In genomic region chr14:84969501-84969900, GRCh38 we compare ENCODE assay signal across 22 cellular contexts.
DNase-seq lines count a peak whose midpoint lies in the region; ATAC-seq and TF ChIP-seq lines count a peak whose summit lies in the region.
"Had no signal": no experiment of that assay in that cellular context is flagged by ENCODE, and none has a peak within 500 bp of the region (broad histone marks: within the 10 kb centered on the region; RNA-seq: fewer than 3 reads in every experiment).

No MANE protein-coding gene starts in this region.

- no peaks in the 10 kb centered on the region for H3K9me3 Mint-ChIP-seq in GM23338
- H3K9me3 Mint-ChIP-seq: nephron had no signal

- peak overlapping the region; percentile 29; the same call in 1 of the 2 replicates for H2AFZ ChIP-seq in GM23338
- H2AFZ ChIP-seq in SK-N-SH (ENCODE audit: low read depth) = no peak overlapping the region

- H3K9ac ChIP-seq in mesendoderm (ENCODE audit: low read length) (no peak overlapping the region), SK-N-SH (no peak overlapping the region)

- H4K5ac ChIP-seq in mesendoderm (ENCODE audit: low read length) = no peak overlapping the region

- DNase-seq in GM23338 (ENCODE audit: low spot score) = no peak
- DNase-seq in HT1080 (ENCODE audit: low read depth) = peak; percentile 23
- DNase-seq in T1000 (lab: John Stamatoyannopoulos, UW) = peak; percentile 2
- peak; percentile 15 for DNase-seq in mesendoderm
- DNase-seq in NCI-H1694 (lab: John Stamatoyannopoulos, UW) = no peak
- DNase-seq in SK-N-SH = no peak
- DNase-seq in caudate nucleus (lab: John Stamatoyannopoulos, UW) = no peak
- DNase-seq: activated naive CD4-positive, alpha-beta T cell treated with Interleukin-2 at 50 U/mL for 16 hours; activated T-cell treated with anti-CD3 and anti-CD28 coated beads, Interleukin-2, amount 50 U/mL, for 4 hours; amygdala; CD8-positive, alpha-beta T cell; dermis blood vessel endothelial cell; foreskin melanocyte; Kasumi-1; NCI-H2081; NCI-H526 treated with DMSO at 0.1 percent for 48 hours; substantia nigra; T-cell had no signal

- H3F3A ChIP-seq in GM23338 (replicated peaks; ENCODE audit: low read depth) = no peaks in the 10 kb centered on the region
- H3F3A ChIP-seq in SK-N-SH (replicated peaks; ENCODE audit: insufficient read depth) = no peaks in the 10 kb centered on the region

- H3K4me3 Mint-ChIP-seq in GM23338 = no peak overlapping the region
- H3K4me3 Mint-ChIP-seq: activated T-cell treated with anti-CD3 and anti-CD28 coated beads, Interleukin-2, amount 50 U/mL, for 4 hours; CD8-positive, alpha-beta T cell; nephron; T-cell had no signal

- H3K9me2 ChIP-seq in GM23338 (ENCODE audit: insufficient read depth) (no peaks in the 10 kb centered on the region; the same call in 1 of the 2 replicates), SK-N-SH (no peaks in the 10 kb centered on the region)

- no peak overlapping the region for H3K56ac ChIP-seq in mesendoderm (ENCODE audit: low read length)

- no peak overlapping the region for H3K4ac ChIP-seq in mesendoderm (ENCODE audit: low read depth, low read length)

- H2BK120ac ChIP-seq in mesendoderm (ENCODE audit: low read depth, low read length) = no peak overlapping the region

- H3K4me1 Mint-ChIP-seq in GM23338 = peaks cover 15% of the 10 kb centered on the region
- H3K4me1 Mint-ChIP-seq: nephron, T-cell had no signal

- CTCF ChIA-PET in SK-N-SH (lab: Yijun Ruan, JAX) = no interaction called here

- no peaks in the 10 kb centered on the region for H3K9me3 ChIP-seq in SK-N-SH
- H3K9me3 ChIP-seq: left lung had no signal

- H3K79me1 ChIP-seq in mesendoderm (ENCODE audit: low read length) = no peaks in the 10 kb centered on the region

- H3K27ac Mint-ChIP-seq in GM23338 = no peak overlapping the region
- H3K27ac Mint-ChIP-seq: CD8-positive, alpha-beta T cell; nephron; progenitor cell of endocrine pancreas; T-cell had no signal

- H3K18ac ChIP-seq in mesendoderm (ENCODE audit: low read length) = no peak overlapping the region

- no peak overlapping the region for H2BK15ac ChIP-seq in mesendoderm (replicated peaks; ENCODE audit: low read depth)

- no peak overlapping the region for H3K4me2 ChIP-seq in GM23338
- H3K4me2 ChIP-seq in mesendoderm (ENCODE audit: low read length) = no peak overlapping the region
- no peak overlapping the region for H3K4me2 ChIP-seq in SK-N-SH

- peaks cover 5% of the 10 kb centered on the region; the same call in 1 of the 2 replicates for H3K4me1 ChIP-seq in GM23338 (ENCODE audit: insufficient read depth)
- no peaks in the 10 kb centered on the region for H3K4me1 ChIP-seq in mesendoderm (ENCODE audit: control insufficient read depth, low read depth, low read length)
- H3K4me1 ChIP-seq in SK-N-SH (ENCODE audit: control insufficient read depth in 1 of 2, insufficient read depth in 2 of 2, low read depth in 1 of 2, low read length in 1 of 2) = no peaks in the 10 kb centered on the region
- H3K4me1 ChIP-seq: left lung had no signal

- H3K23ac ChIP-seq in mesendoderm (ENCODE audit: low read length) = no peak overlapping the region

- TF ChIP-seq CTCF in GM23338 (conservative IDR thresholded peaks at IDR 0.05; ENCODE audit: low read depth in 2 of 2) (no peak), SK-N-SH (IDR thresholded peaks at IDR 0.05) (no peak)

- TF ChIP-seq EP300 in SK-N-SH (IDR thresholded peaks at IDR 0.05; ENCODE audit: borderline replicate concordance in 1 of 2, low read depth in 1 of 2, low read length in 1 of 2) = no peak

- H3K27me3 ChIP-seq in GM23338 (ENCODE audit: insufficient read depth) = no peaks in the 10 kb centered on the region
- no peaks in the 10 kb centered on the region for H3K27me3 ChIP-seq in mesendoderm (ENCODE audit: insufficient read depth, low read length, poor library complexity)
- H3K27me3 ChIP-seq in SK-N-SH (ENCODE audit: insufficient read depth) = no peaks in the 10 kb centered on the region; the same call in 1 of the 2 replicates
- H3K27me3 ChIP-seq: left lung had no signal

- no peak overlapping the region for H4K8ac ChIP-seq in mesendoderm (ENCODE audit: low read depth, low read length)

- no peak overlapping the region for H2BK5ac ChIP-seq in mesendoderm (ENCODE audit: low read length)

- H3K36me3 ChIP-seq in GM23338 (ENCODE audit: insufficient read depth) (no peaks in the 10 kb centered on the region), mesendoderm (ENCODE audit: control insufficient read depth, insufficient read depth, low read length) (no peaks in the 10 kb centered on the region), SK-N-SH (replicated peaks in 1 of 2; ENCODE audit: control insufficient read depth in 1 of 2, insufficient read depth in 2 of 2, low read length in 1 of 2) (no peaks in the 10 kb centered on the region)
- H3K36me3 ChIP-seq: left lung had no signal

- no CpG with 5 or more reads among the region's 4 CpGs for WGBS in mesendoderm (ENCODE audit: extremely low coverage, insufficient coverage, low lambda C conversion rate)
- 10% methylated on average over 4 of the region's 4 CpGs for WGBS in SK-N-SH (ENCODE audit: low lambda C conversion rate)

- H3K79me2 ChIP-seq in GM23338 (replicated peaks; ENCODE audit: insufficient read depth) (no peaks in the 10 kb centered on the region), mesendoderm (ENCODE audit: control insufficient read depth, insufficient read depth, low read length) (no peaks in the 10 kb centered on the region), SK-N-SH (ENCODE audit: insufficient read depth) (no peaks in the 10 kb centered on the region)

- H4K20me1 ChIP-seq in GM23338 (replicated peaks; ENCODE audit: insufficient read depth) = no peaks in the 10 kb centered on the region
- H4K20me1 ChIP-seq in SK-N-SH (ENCODE audit: insufficient read depth) = no peaks in the 10 kb centered on the region

- H3K27me3 Mint-ChIP-seq in GM23338 (ENCODE audit: insufficient read depth, low read depth, poor library complexity) = no peaks in the 10 kb centered on the region
- H3K27me3 Mint-ChIP-seq: T-cell had no signal

- no peak for TF ChIP-seq RAD21 in SK-N-SH (IDR thresholded peaks at IDR 0.05; ENCODE audit: low read length)

- no peak overlapping the region for H2AK5ac ChIP-seq in mesendoderm (ENCODE audit: low read length)

- H3K36me3 Mint-ChIP-seq in GM23338 (ENCODE audit: low read depth) = no peaks in the 10 kb centered on the region
- H3K36me3 Mint-ChIP-seq: CD8-positive, alpha-beta T cell; T-cell had no signal

- no peak overlapping the region for H3K27ac ChIP-seq in GM23338 (ENCODE audit: low read depth)
- no peak overlapping the region for H3K27ac ChIP-seq in mesendoderm (ENCODE audit: low read depth, low read length)
- H3K27ac ChIP-seq in SK-N-SH (ENCODE audit: low read depth in 2 of 2, low read length in 1 of 2) = no peak overlapping the region
- H3K27ac ChIP-seq in caudate nucleus (ENCODE audit: low read depth, low read length) = no peak overlapping the region
- H3K27ac ChIP-seq: left lung had no signal

- no peak for ATAC-seq in GM23338
- ATAC-seq: activated T-cell treated with anti-CD3 and anti-CD28 coated beads, Interleukin-2, amount 50 U/mL, for 4 hours; CD8-positive, alpha-beta T cell; left lung; Right ventricle myocardium inferior; T-cell had no signal

- POLR2A ChIA-PET in SK-N-SH (lab: Yijun Ruan, JAX) = no interaction called here

- H3K4me3 ChIP-seq in GM23338 = no peak overlapping the region
- H3K4me3 ChIP-seq in mesendoderm (ENCODE audit: low read length) = no peak overlapping the region
- no peak overlapping the region for H3K4me3 ChIP-seq in SK-N-SH (ENCODE audit: low read depth in 2 of 2, low read length in 1 of 2)
- H3K4me3 ChIP-seq: left lung had no signal

TF ChIP-seq in SK-N-SH, 30 proteins besides CTCF, POLR2A, EP300 and RAD21 (continues in another document):
- TF ChIP-seq MAX (IDR thresholded peaks at IDR 0.05; ENCODE audit: low read depth) (no peak), SIN3A (IDR thresholded peaks at IDR 0.05; ENCODE audit: borderline replicate concordance, low read depth, low read length) (no peak), FOSL2 (IDR thresholded peaks at IDR 0.05; ENCODE audit: borderline replicate concordance, low read depth) (no peak), NRF1 (IDR thresholded peaks at IDR 0.05; ENCODE audit: low read depth, low read length) (no peak), USF1 (IDR thresholded peaks at IDR 0.05; ENCODE audit: borderline replicate concordance, low read depth) (no peak), REST (IDR thresholded peaks at IDR 0.05; ENCODE audit: low read depth, low read length) (no peak), GATA2 (CRISPR knock-in tag; IDR thresholded peaks at IDR 0.05) (no peak), CHD2 (IDR thresholded peaks at IDR 0.05; ENCODE audit: low read length, partially characterized antibody) (no peak)

Comparison
In these comparisons a context has a peak if more than half of its experiments do, and no peak if none do; other contexts are left out.
1. DNase-seq: peak in HT1080 (single experiment), T1000 (single experiment) and mesendoderm (single experiment); none in GM23338 (single experiment), NCI-H1694 (single experiment), SK-N-SH (single experiment) and caudate nucleus (0 of 61).